16 cellular contexts compared by ENCODE assay signal in genomic region chr15:101684877-101685276, GRCh38.
"Had no signal": no experiment of that assay in that cellular context is flagged by ENCODE, and none has a peak within 500 bp of the region (broad histone marks: within the 10 kb centered on the region; RNA-seq: fewer than 3 reads in every experiment).

No MANE protein-coding gene starts in this region.

- H3K79me2 ChIP-seq: parathyroid adenoma had no signal

- H3K27me3 Mint-ChIP-seq: activated CD4-positive, alpha-beta T cell treated with anti-CD3 and anti-CD28 coated beads, Interleukin-2, amount 10 ng/mL, durations not matched to agents 7 days and 5 days; naive B cell had no signal

- H2AFZ ChIP-seq: parathyroid adenoma had no signal

- H3K27ac Mint-ChIP-seq: activated CD4-positive, alpha-beta T cell treated with anti-CD3 and anti-CD28 coated beads, Interleukin-2, amount 10 ng/mL, durations not matched to agents 7 days and 5 days had no signal

- H3K9me3 ChIP-seq: body of pancreas, esophagus squamous epithelium, upper lobe of left lung had no signal

- H3K9ac ChIP-seq: parathyroid adenoma had no signal

- H3K4me3 ChIP-seq: body of pancreas, esophagus squamous epithelium, upper lobe of left lung had no signal

- H3K27me3 ChIP-seq: body of pancreas, esophagus squamous epithelium, foreskin keratinocyte, upper lobe of left lung had no signal

- H3K4me3 Mint-ChIP-seq: activated CD4-positive, alpha-beta T cell treated with anti-CD3 and anti-CD28 coated beads, Interleukin-2, amount 10 ng/mL, durations not matched to agents 7 days and 5 days; naive B cell had no signal

- H3K4me1 ChIP-seq: body of pancreas, esophagus squamous epithelium, parathyroid adenoma, upper lobe of left lung had no signal

- ATAC-seq: body of pancreas had no signal

- H3K4me1 Mint-ChIP-seq: activated CD4-positive, alpha-beta T cell treated with anti-CD3 and anti-CD28 coated beads, Interleukin-2, amount 10 ng/mL, durations not matched to agents 7 days and 5 days; naive B cell had no signal

- H3K27ac ChIP-seq: body of pancreas, esophagus squamous epithelium, foreskin keratinocyte, parathyroid adenoma, upper lobe of left lung had no signal

- DNase-seq: activated CD4-positive, alpha-beta T cell treated with anti-CD3 and anti-CD28 coated beads, Interleukin-2, amount 10 ng/mL, durations not matched to agents 7 days and 5 days; activated CD4-positive, CD25-positive, alpha-beta regulatory T cell; activated CD8-positive, alpha-beta memory T cell treated with anti-CD3 and anti-CD28 coated beads for 24 hours; activated naive CD4-positive, alpha-beta T cell treated with anti-CD3 and anti-CD28 coated beads, Interleukin-2, amount 50 U/mL, for 16 hours; body of pancreas; cerebellar nuclear complex; esophagus squamous epithelium; naive B cell; retina; stimulated activated CD4-positive, alpha-beta T cell treated with anti-CD3 and anti-CD28 coated beads, Interleukin-1b, Interleukin-23, amount 100 ng/mL, for 48 hours; stimulated activated naive CD4-positive, alpha-beta T cell; substantia nigra; T-helper 2 cell; upper lobe of left lung had no signal
